Comparison of ENCODE assay signal across 16 cellular contexts in genomic region chr16:87879411-87880013, GRCh38. TPM values are rescaled to one million over a fixed set of nuclear protein-coding genes. Genes with fewer than 3 reads are reported as not detected.
"Had no signal": no experiment of that assay in that cellular context is flagged by ENCODE, and none has a peak within 500 bp of the region (broad histone marks: within the 10 kb centered on the region; RNA-seq: fewer than 3 reads in every experiment).

No MANE protein-coding gene starts in this region.

RNA-seq across cellular contexts. Expression of gene CA5A, which starts 56.8 kb away (rescaled TPM):
- total RNA-seq: activated CD4-positive, alpha-beta memory T cell treated with anti-CD3 and anti-CD28 coated beads, Interleukin-2, amount 10 ng/mL, durations not matched to agents 7 days and 5 days; activated naive CD4-positive, alpha-beta T cell treated with anti-CD3 and anti-CD28 coated beads for 36 hours; activated naive CD8-positive, alpha-beta T cell treated with anti-CD3 and anti-CD28 coated beads, Interleukin-2, amount 10 ng/mL, durations not matched to agents 7 days and 5 days; activated T-helper 17 cell treated with anti-CD3 and anti-CD28 coated beads, Interleukin-2, amount 50 U/mL, for 72 hours; ascending aorta; bronchial epithelial cell; cardiac septum; cerebellum; endothelial cell of umbilical vein; esophagus squamous epithelium; fibroblast of lung; fibroblast of villous mesenchyme; gastroesophageal sphincter; glomerular endothelial cell; WTC11 had no signal
- polyA plus RNA-seq: endothelial cell of umbilical vein, esophagus, fibroblast of lung had no signal
